ENCODE assay signal across 9 cellular contexts in genomic region chr1:23452011-23452411, GRCh38. TPM values are rescaled to one million over a fixed set of nuclear protein-coding genes. Genes with fewer than 3 reads are reported as not detected.
DNase-seq lines count a peak whose midpoint lies in the region; FAIRE-seq and TF ChIP-seq lines count a peak whose summit lies in the region.
"Had no signal": no experiment of that assay in that cellular context is flagged by ENCODE, and none has a peak within 500 bp of the region (broad histone marks: within the 10 kb centered on the region; RNA-seq: fewer than 3 reads in every experiment).

No MANE protein-coding gene starts in this region.

- POLR2A ChIA-PET in SK-N-SH (lab: Yijun Ruan, JAX), result interaction anchor here (0.9 kb wide), 1 partner anchor 16 kb away, joined by 3 read pairs; no protein-coding TSS in a partner anchor

- H3K27me3 ChIP-seq in SK-N-SH (ENCODE audit: insufficient read depth) (no peaks in the 10 kb centered on the region), esophagus (ENCODE audit: control insufficient read depth in 1 of 2, insufficient read depth in 2 of 2, low read length in 2 of 2) (no peaks in the 10 kb centered on the region)

- WGBS in SK-N-SH (ENCODE audit: low lambda C conversion rate), result 59% methylated on average over 4 of the region's 5 CpGs
- 22 to 26% methylated on average over 5 of the region's 5 CpGs for WGBS in esophagus, 2 donors

- H3K4me3 Mint-ChIP-seq in T-helper 2 cell treated with Interferon-gamma antibody and Interleukin-4, amounts not matched to agents 5 μg/mL and 100 μg/mL, for 36 hours, result no peak overlapping the region

- no peak overlapping the region; a peak in 1 of 4 replicates for H3K27ac ChIP-seq in SK-N-SH (ENCODE audit: low read depth in 2 of 2, low read length in 1 of 2)
- peak overlapping the region; percentile 60 to 89 for H3K27ac ChIP-seq in esophagus (ENCODE audit: low read depth in 2 of 2, low read length in 1 of 2)
- H3K27ac ChIP-seq in skin epidermis, result peak overlapping the region in 16 of 21 experiments; percentile 11 to 83 (median 68)

- no peaks in the 10 kb centered on the region for H3K36me3 Mint-ChIP-seq in T-helper 2 cell treated with Interferon-gamma antibody and Interleukin-4, amounts not matched to agents 5 μg/mL and 100 μg/mL, for 36 hours (ENCODE audit: low read depth)

- H3K9me3 Mint-ChIP-seq in T-helper 2 cell treated with Interferon-gamma antibody and Interleukin-4, amounts not matched to agents 5 μg/mL and 100 μg/mL, for 36 hours, result no peaks in the 10 kb centered on the region

- H3K36me3 ChIP-seq in SK-N-SH (replicated peaks in 1 of 2; ENCODE audit: control insufficient read depth in 1 of 2, insufficient read depth in 2 of 2, low read length in 1 of 2) (peaks cover 3 to 24% of the 10 kb centered on the region in 2 experiments), esophagus (ENCODE audit: control insufficient read depth in 2 of 2, insufficient read depth in 2 of 2, low read length in 1 of 2) (peaks cover 0 to 7% of the 10 kb centered on the region in 2 donors)

- H3K79me2 ChIP-seq in SK-N-SH (ENCODE audit: insufficient read depth), result no peaks in the 10 kb centered on the region

- peaks cover 0 to 18% of the 10 kb centered on the region in 2 experiments; a peak in 1 of 4 replicates for H3K4me1 ChIP-seq in SK-N-SH (ENCODE audit: control insufficient read depth in 1 of 2, insufficient read depth in 2 of 2, low read depth in 1 of 2, low read length in 1 of 2)
- peaks cover 7 to 19% of the 10 kb centered on the region in 2 donors for H3K4me1 ChIP-seq in esophagus (ENCODE audit: control insufficient read depth in 2 of 2, insufficient read depth in 2 of 2, low read length in 1 of 2)

- no peaks in the 10 kb centered on the region for H3K9me2 ChIP-seq in SK-N-SH

- no peak for TF ChIP-seq CTCF in SK-N-SH (IDR thresholded peaks at IDR 0.05)

- H3F3A ChIP-seq in SK-N-SH (replicated peaks; ENCODE audit: insufficient read depth), result peaks cover 5% of the 10 kb centered on the region

- no peak for FAIRE-seq in GM12891 (lab: Jason Lieb, UNC)
- FAIRE-seq: islet of Langerhans had no signal

- no peak for TF ChIP-seq POLR2A in GM12891 (IDR thresholded peaks at IDR 0.05; ENCODE audit: low read depth, low read length)

- H3K9me3 ChIP-seq in SK-N-SH, result no peaks in the 10 kb centered on the region
- no peaks in the 10 kb centered on the region for H3K9me3 ChIP-seq in esophagus (ENCODE audit: control insufficient read depth in 2 of 2, insufficient read depth in 1 of 2, low read depth in 1 of 2, low read length in 1 of 2)

- no peak for TF ChIP-seq RAD21 in SK-N-SH (IDR thresholded peaks at IDR 0.05; ENCODE audit: low read length)

- H3K9ac ChIP-seq in SK-N-SH, result no peak overlapping the region

- DNase-seq in T-helper 2 cell (peak in 3 of 5 experiments; percentile 34 to 78 (median 69)), SK-N-SH (peak; percentile 54), retina (no peak), GM12891 (ENCODE audit: insufficient read length, low spot score) (no peak), NCI-H1092 treated with DMSO at 0.1 percent for 48 hours (lab: John Stamatoyannopoulos, UW) (no peak)
- DNase-seq in T-helper 2 cell treated with Interferon-gamma antibody and Interleukin-4, amounts not matched to agents 5 μg/mL and 100 μg/mL, for 36 hours (ENCODE audit: low spot score), result no peak

- no peak overlapping the region for H3K4me2 ChIP-seq in SK-N-SH

- CTCF ChIA-PET in SK-N-SH (lab: Yijun Ruan, JAX), result interaction anchor here (0.8 to 1.8 kb wide), 5 partner anchors 9 to 48 kb away, joined by 3 to 6 read pairs (median 3); no protein-coding TSS in a partner anchor

- no peak overlapping the region for H3K27ac Mint-ChIP-seq in T-helper 2 cell treated with Interferon-gamma antibody and Interleukin-4, amounts not matched to agents 5 μg/mL and 100 μg/mL, for 36 hours

- H4K20me1 ChIP-seq in SK-N-SH (ENCODE audit: insufficient read depth), result no peaks in the 10 kb centered on the region

- peaks cover 15% of the 10 kb centered on the region for H3K27me3 Mint-ChIP-seq in T-helper 2 cell treated with Interferon-gamma antibody and Interleukin-4, amounts not matched to agents 5 μg/mL and 100 μg/mL, for 36 hours (ENCODE audit: low read depth)

- H2AFZ ChIP-seq in SK-N-SH (ENCODE audit: low read depth), result no peak overlapping the region

- no peak for TF ChIP-seq EP300 in SK-N-SH (IDR thresholded peaks at IDR 0.05; ENCODE audit: borderline replicate concordance in 1 of 2, low read depth in 1 of 2, low read length in 1 of 2)

- H3K4me1 Mint-ChIP-seq in T-helper 2 cell treated with Interferon-gamma antibody and Interleukin-4, amounts not matched to agents 5 μg/mL and 100 μg/mL, for 36 hours (ENCODE audit: low read depth), result peaks cover 14% of the 10 kb centered on the region

- no peak overlapping the region for H3K4me3 ChIP-seq in SK-N-SH (ENCODE audit: low read depth in 2 of 2, low read length in 1 of 2)
- no peak overlapping the region for H3K4me3 ChIP-seq in esophagus (ENCODE audit: low read depth in 1 of 2, low read length in 2 of 2)
- no peak overlapping the region for H3K4me3 ChIP-seq in skin epidermis

TF ChIP-seq in SK-N-SH, 30 proteins besides CTCF, POLR2A, EP300 and RAD21:
- TF ChIP-seq JUND (IDR thresholded peaks at IDR 0.05) (no peak), FOXM1 (IDR thresholded peaks at IDR 0.05; ENCODE audit: low read depth) (no peak), TCF12 (IDR thresholded peaks at IDR 0.05) (peak; percentile 14; the same call in 1 of the 2 replicates), MXI1 (IDR thresholded peaks at IDR 0.05; ENCODE audit: low read depth, low read length) (no peak), GATA2 (CRISPR knock-in tag; IDR thresholded peaks at IDR 0.05) (peak; percentile 64), NFIC (IDR thresholded peaks at IDR 0.05; ENCODE audit: borderline replicate concordance) (peak; percentile 72)
- TF ChIP-seq, protein P1, sequence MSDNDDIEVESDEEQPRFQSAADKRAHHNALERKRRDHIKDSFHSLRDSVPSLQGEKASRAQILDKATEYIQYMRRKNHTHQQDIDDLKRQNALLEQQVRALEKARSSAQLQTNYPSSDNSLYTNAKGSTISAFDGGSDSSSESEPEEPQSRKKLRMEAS (IDR thresholded peaks at IDR 0.05; ENCODE audit: low read depth), result 0 out of 2 replicates have a peak, but pooled peaks have one; percentile 16
TF ChIP-seq in SK-N-SH: peak in this region for 4.

TF ChIP-seq in GM12891, 5 proteins besides CTCF, POLR2A, EP300 and RAD21:
- no peak for TF ChIP-seq POU2F2 (IDR thresholded peaks at IDR 0.05; ENCODE audit: low read depth, low read length)
- TF ChIP-seq SPI1 (IDR thresholded peaks at IDR 0.05; ENCODE audit: low read depth, low read length), result no peak
- no peak for TF ChIP-seq POLR2AphosphoS5 (IDR thresholded peaks at IDR 0.05; ENCODE audit: low read depth, low read length)
- TF ChIP-seq TAF1 (IDR thresholded peaks at IDR 0.05; ENCODE audit: low read depth, low read length), result no peak
- TF ChIP-seq PAX5 (IDR thresholded peaks at IDR 0.05; ENCODE audit: insufficient read depth, low read length, severe bottlenecking), result no peak

RNA-seq across cellular contexts. Expression of gene TCEA3, which starts 27.5 kb away (rescaled TPM):
- polyA plus RNA-seq in SK-N-SH (2012; rRNA removed), result 1.1 and 1.2 TPM in 2 replicates
- 0.68 and 0.90 TPM in 2 replicates for polyA plus RNA-seq in SK-N-SH (2012; cell fraction: cytosol; rRNA removed)
- 3.9 and 4.7 TPM in 2 replicates for polyA plus RNA-seq in SK-N-SH (2012; cell fraction: nucleus; rRNA removed)
- polyA plus RNA-seq in esophagus, result 10 to 100 TPM; 22.0 to 37.7 TPM
- polyA plus RNA-seq in GM12891 (2012; ENCODE audit: low read depth, missing spikeins), result 0.09 TPM

RNA-seq across cellular contexts. Expression of gene ASAP3, which starts 32.0 kb away (rescaled TPM):
- 19.6 and 25.2 TPM in 2 replicates for polyA plus RNA-seq in SK-N-SH (2012; rRNA removed)
- 8.6 and 12.3 TPM in 2 replicates for polyA plus RNA-seq in SK-N-SH (2012; cell fraction: cytosol; rRNA removed)
- 75.5 and 82.9 TPM in 2 replicates for polyA plus RNA-seq in SK-N-SH (2012; cell fraction: nucleus; rRNA removed)
- polyA plus RNA-seq in esophagus, result 10 to 100 TPM; 32.0 to 32.8 TPM
- not detected for polyA plus RNA-seq in GM12891 (2012; ENCODE audit: low read depth, missing spikeins)

Comparison
In these comparisons a context has a peak if more than half of its experiments do, and no peak if none do; other contexts are left out.
1. DNase-seq: peak in T-helper 2 cell (3 of 5) and SK-N-SH (single experiment); none in T-helper 2 cell treated with Interferon-gamma antibody and Interleukin-4, amounts not matched to agents 5 μg/mL and 100 μg/mL, for 36 hours (single experiment), retina (single experiment), GM12891 (single experiment) and NCI-H1092 treated with DMSO at 0.1 percent for 48 hours (single experiment).
2. H3K27ac ChIP-seq: peak in esophagus (2 of 2) and skin epidermis (16 of 21); none in SK-N-SH (0 of 2).
3. RNA of gene TCEA3, which starts 27.5 kb away (polyA plus RNA-seq): 22.0 to 37.7 TPM in esophagus; 0.68 to 4.7 TPM in SK-N-SH; every median in the first group is over 4 times any median in the second.